In the genomic region with DNA sequence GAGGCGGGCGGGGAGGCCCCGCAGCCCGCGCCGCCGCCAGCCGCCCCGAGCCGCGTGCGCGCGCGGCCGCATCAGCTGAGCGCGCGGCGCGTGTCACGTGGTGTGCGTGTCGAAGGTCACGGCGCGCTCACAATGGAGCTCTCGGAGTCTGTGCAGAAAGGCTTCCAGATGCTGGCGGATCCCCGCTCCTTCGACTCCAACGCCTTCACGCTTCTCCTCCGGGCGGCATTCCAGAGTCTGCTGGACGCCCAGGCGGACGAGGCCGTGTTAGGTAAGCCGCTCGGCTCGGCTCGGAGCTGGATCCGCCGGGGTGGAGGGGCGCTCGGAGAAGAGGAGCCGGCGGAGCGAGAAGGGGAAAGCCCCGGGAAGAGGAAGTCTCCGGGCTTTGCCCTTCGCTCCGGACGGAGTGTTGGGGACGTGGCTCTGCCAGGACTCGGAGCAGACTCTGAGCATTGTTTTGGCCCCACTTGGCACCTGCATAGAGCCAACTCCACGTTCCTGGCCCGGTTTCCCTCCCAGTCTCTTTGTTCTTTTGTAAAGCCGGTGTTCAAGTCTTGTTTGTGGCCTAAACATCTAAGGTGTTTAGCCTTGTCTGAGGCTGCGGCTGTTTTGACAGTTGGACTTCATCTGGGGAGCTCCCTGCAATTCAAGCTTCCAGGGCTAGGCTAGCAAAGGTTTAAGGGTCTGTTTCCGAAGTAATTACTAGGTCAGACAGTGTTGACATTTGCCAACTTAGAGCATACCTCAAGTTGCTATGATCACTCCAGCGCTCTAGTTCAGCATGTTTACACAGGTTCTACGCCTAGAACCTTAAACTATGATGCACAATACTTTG, we compare ENCODE assay signal across 8 cellular contexts. TPM values are rescaled to one million over a fixed set of nuclear protein-coding genes. Genes with fewer than 3 reads are reported as not detected.
A peak's percentile ranks its signal among the peaks of the same experiment; 100 is the strongest.
DNase-seq lines count a peak whose midpoint lies in the region; ATAC-seq and TF ChIP-seq lines count a peak whose summit lies in the region.

COMMD3 (plus strand) TSS at position 103 of the 835 bp plus-strand sequence; CDS start at position 133, 30 bp downstream.

- peaks cover 6% of the 10 kb centered on the region for H3K4me1 Mint-ChIP-seq in Caco-2 (ENCODE audit: low read depth, unreplicated experiment)
- peaks cover 9 to 27% of the 10 kb centered on the region in 2 donors for H3K4me1 Mint-ChIP-seq in stimulated activated naive B cell treated with anti-CD40 and anti-IgM and Interleukin-4, amounts not matched to agents 10 μg/mL and 1 μg/mL and 100 μg/mL, for 72 hours

- H3K9me3 ChIP-seq in Caco-2 (no peaks in the 10 kb centered on the region), OCI-LY3 (ENCODE audit: insufficient read depth, low read length) (no peaks in the 10 kb centered on the region), mucosa of descending colon (no peaks in the 10 kb centered on the region)

- peak within 1 kb of the TSS; percentile 76 for H3K27ac ChIP-seq in OCI-LY3 (ENCODE audit: low read length)

- H4K20me1 ChIP-seq in OCI-LY3 (ENCODE audit: insufficient read depth, low read length), result no peaks in the 10 kb centered on the region; the same call in 1 of the 2 replicates

- CTCF ChIA-PET in Caco-2 (lab: Charles Lee), result interaction anchor here (0.6 to 1.1 kb wide), 4 partner anchors 24 to 213 kb away, joined by 3 to 6 read pairs (median 4); no protein-coding TSS in a partner anchor

- peak; percentile 89 to 90 for DNase-seq in Caco-2
- peak; percentile 78 for DNase-seq in activated T-cell treated with anti-CD3 and anti-CD28 coated beads for 48 hours (ENCODE audit: low read depth)
- no peak for DNase-seq in epithelial cell of proximal tubule (ENCODE audit: low read depth)
- peak; percentile 90 to 91 (median 91) for DNase-seq in mucosa of descending colon
- DNase-seq in stimulated activated naive B cell treated with anti-CD40 and anti-IgM and Interleukin-4, amounts not matched to agents 10 μg/mL and 1 μg/mL and 100 μg/mL, for 72 hours, result peak; percentile 78

- H3K27me3 ChIP-seq in Caco-2 (replicated peaks; ENCODE audit: control insufficient read depth, insufficient read depth, low read length) (no peaks in the 10 kb centered on the region), OCI-LY3 (ENCODE audit: low read depth, low read length) (peaks cover 9% of the 10 kb centered on the region)

- peak within 1 kb of the TSS; percentile 94 for H3K4me3 Mint-ChIP-seq in Caco-2 (ENCODE audit: unreplicated experiment)
- H3K4me3 Mint-ChIP-seq in stimulated activated naive B cell treated with anti-CD40 and anti-IgM and Interleukin-4, amounts not matched to agents 10 μg/mL and 1 μg/mL and 100 μg/mL, for 72 hours, result peak within 1 kb of the TSS; percentile 92 to 94

- H3K4me1 ChIP-seq in Caco-2 (peaks cover 11% of the 10 kb centered on the region; the same call in 1 of the 2 replicates), OCI-LY3 (ENCODE audit: low read length) (peaks cover 21% of the 10 kb centered on the region), mucosa of descending colon (ENCODE audit: low read depth) (peaks cover 16% of the 10 kb centered on the region)

- POLR2A ChIA-PET in Caco-2 (lab: Charles Lee), result interaction anchor here (0.6 to 1.7 kb wide), 11 partner anchors 8 to 313 kb away, joined by 3 to 16 read pairs (median 4); partner anchors contain the start of gene DNAJC1

- no peaks in the 10 kb centered on the region for H3K27me3 Mint-ChIP-seq in Caco-2 (ENCODE audit: insufficient read depth, unreplicated experiment)
- no peaks in the 10 kb centered on the region for H3K27me3 Mint-ChIP-seq in stimulated activated naive B cell treated with anti-CD40 and anti-IgM and Interleukin-4, amounts not matched to agents 10 μg/mL and 1 μg/mL and 100 μg/mL, for 72 hours

- peak within 1 kb of the TSS; percentile 77 for H3K4me3 ChIP-seq in Caco-2 (ENCODE audit: low read depth, low read length)
- peak within 1 kb of the TSS; percentile 97 for H3K4me3 ChIP-seq in OCI-LY3 (ENCODE audit: low read length)
- H3K4me3 ChIP-seq in epithelial cell of proximal tubule (ENCODE audit: low read depth, low read length), result peak within 1 kb of the TSS; percentile 71
- H3K4me3 ChIP-seq in mucosa of descending colon, result peak within 1 kb of the TSS; percentile 49

- TF ChIP-seq CTCF in Caco-2 (IDR thresholded peaks at IDR 0.05; ENCODE audit: insufficient read depth in 1 of 2, low read depth in 1 of 2, low read length in 1 of 2, severe bottlenecking in 1 of 2, unreplicated experiment in 1 of 2) (no peak), OCI-LY3 (IDR thresholded peaks at IDR 0.05; ENCODE audit: low read depth, low read length) (no peak), epithelial cell of proximal tubule (conservative IDR thresholded peaks at IDR 0.05; ENCODE audit: low read depth, low read length) (no peak), mucosa of descending colon (IDR thresholded peaks at IDR 0.05) (no peak)

- ATAC-seq in GM19438 (IDR thresholded peaks at IDR 0.05; ENCODE audit: low read depth, unreplicated experiment), result peak; percentile 63
- peak; percentile 36 for ATAC-seq in HG03558 (IDR thresholded peaks at IDR 0.05; ENCODE audit: extremely low read depth, unreplicated experiment)
- peak; percentile 87 for ATAC-seq in mucosa of descending colon
- ATAC-seq in stimulated activated naive B cell treated with anti-CD40 and anti-IgM and Interleukin-4, amounts not matched to agents 10 μg/mL and 1 μg/mL and 100 μg/mL, for 72 hours (replicated peaks), result peak; percentile 76 to 80

- intact Hi-C loops in Caco-2 (cut with micrococcal nuclease; ENCODE audit: unreplicated experiment) (loop anchor here (1.0 to 10.0 kb wide), 5 partner anchors 24 to 328 kb away; partner anchors contain the start of gene DNAJC1), mucosa of descending colon (cut with DNase I, micrococcal nuclease) (no loop called here)

- no peaks in the 10 kb centered on the region for H3K9me3 Mint-ChIP-seq in Caco-2 (ENCODE audit: unreplicated experiment)
- no peaks in the 10 kb centered on the region for H3K9me3 Mint-ChIP-seq in stimulated activated naive B cell treated with anti-CD40 and anti-IgM and Interleukin-4, amounts not matched to agents 10 μg/mL and 1 μg/mL and 100 μg/mL, for 72 hours

- peak within 1 kb of the TSS; percentile 84 for H2AFZ ChIP-seq in OCI-LY3 (ENCODE audit: low read depth, low read length)

- BruUV-seq in Caco-2 (replicated peaks; lab: Mats Ljungman, UMichigan), result no TSS peak

- H3K9ac ChIP-seq in OCI-LY3 (ENCODE audit: low read length), result peak within 1 kb of the TSS; percentile 93

- H3K36me3 ChIP-seq in Caco-2 (ENCODE audit: control insufficient read depth, insufficient read depth, low read length) (no peaks in the 10 kb centered on the region), OCI-LY3 (replicated peaks; ENCODE audit: low read depth, low read length) (no peaks in the 10 kb centered on the region), mucosa of descending colon (ENCODE audit: low read depth) (no peaks in the 10 kb centered on the region)

- peak within 1 kb of the TSS; percentile 95 for H3K27ac Mint-ChIP-seq in Caco-2 (ENCODE audit: unreplicated experiment)
- peak within 1 kb of the TSS; percentile 96 for H3K27ac Mint-ChIP-seq in stimulated activated naive B cell treated with anti-CD40 and anti-IgM and Interleukin-4, amounts not matched to agents 10 μg/mL and 1 μg/mL and 100 μg/mL, for 72 hours

- H3K79me2 ChIP-seq in OCI-LY3 (ENCODE audit: low read length), result peaks cover 8% of the 10 kb centered on the region

- peaks cover 20% of the 10 kb centered on the region for H3K36me3 Mint-ChIP-seq in Caco-2 (ENCODE audit: insufficient read depth, unreplicated experiment)
- peaks cover 3% of the 10 kb centered on the region in 2 donors for H3K36me3 Mint-ChIP-seq in stimulated activated naive B cell treated with anti-CD40 and anti-IgM and Interleukin-4, amounts not matched to agents 10 μg/mL and 1 μg/mL and 100 μg/mL, for 72 hours

- peak within 1 kb of the TSS; percentile 91 for H3K4me2 ChIP-seq in OCI-LY3 (ENCODE audit: low read length)

RNA-seq across cellular contexts. Expression of gene COMMD3, which starts in this region (rescaled TPM):
- total RNA-seq in Caco-2 (2022) (50.7 and 55.4 TPM in 2 replicates), epithelial cell of proximal tubule (41.7 and 43.8 TPM in 2 replicates), mucosa of descending colon (10 to 100 TPM; 48.4 to 56.5 (median 51.2) TPM)

Comparison
In these comparisons a context has a peak if more than half of its experiments do, and no peak if none do; other contexts are left out.
1. ATAC-seq: peak in every context shown above with its lines; median percentile 87 in mucosa of descending colon; 78 in stimulated activated naive B cell treated with anti-CD40 and anti-IgM and Interleukin-4, amounts not matched to agents 10 μg/mL and 1 μg/mL and 100 μg/mL, for 72 hours; 63 in GM19438; 36 in HG03558.